ENCODE assay signal across 14 cellular contexts in the genomic region with DNA sequence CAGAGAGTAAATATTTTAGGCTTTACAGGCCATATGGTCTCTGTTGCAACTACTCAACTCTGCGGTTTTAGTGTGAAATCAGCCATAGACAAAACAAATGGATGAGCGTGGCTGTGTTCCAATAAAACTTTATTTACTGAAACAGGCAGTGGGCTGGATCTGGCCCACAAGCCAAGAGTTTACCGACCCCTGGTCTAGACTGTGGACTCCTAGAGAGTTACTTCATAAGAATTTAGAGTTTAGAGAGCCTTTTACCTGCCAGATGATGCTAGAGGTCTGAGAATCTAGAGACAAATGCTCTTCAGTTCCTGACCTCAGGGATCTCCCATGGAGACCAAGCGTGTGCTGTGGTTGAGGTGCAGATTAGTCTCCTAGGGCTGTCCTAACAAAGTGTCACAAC.
DNase-seq lines count a peak whose midpoint lies in the region; ATAC-seq, FAIRE-seq and TF ChIP-seq lines count a peak whose summit lies in the region.
"Had no signal": no experiment of that assay in that cellular context is flagged by ENCODE, and none has a peak within 500 bp of the region (broad histone marks: within the 10 kb centered on the region; RNA-seq: fewer than 3 reads in every experiment).

No MANE protein-coding gene starts in this region.

- no peak for TF ChIP-seq EP300 in GM12878 (IDR thresholded peaks at IDR 0.05; ENCODE audit: borderline replicate concordance in 1 of 2, control insufficient read depth in 1 of 2, low read depth in 2 of 2, low read length in 2 of 2)

- no peaks in the 10 kb centered on the region for H3K36me3 ChIP-seq in HEK293 (ENCODE audit: control insufficient read depth in 2 of 2, insufficient read depth in 1 of 2, low read length in 2 of 2)
- no peaks in the 10 kb centered on the region for H3K36me3 ChIP-seq in GM12878 (ENCODE audit: control insufficient read depth in 2 of 2, insufficient read depth in 2 of 2, low read length in 1 of 2)
- H3K36me3 ChIP-seq: neural progenitor cell, Peyer's patch had no signal

- no peaks in the 10 kb centered on the region for H3K27me3 ChIP-seq in GM12878 (replicated peaks in 1 of 2; ENCODE audit: control insufficient read depth in 2 of 2, insufficient read depth in 2 of 2, low read length in 1 of 2)
- H3K27me3 ChIP-seq: neural progenitor cell, Peyer's patch had no signal

- no peak overlapping the region for H3K9ac ChIP-seq in GM12878 (ENCODE audit: control insufficient read depth, insufficient read depth, low read length)
- H3K9ac ChIP-seq: neural progenitor cell had no signal

- H3K79me2 ChIP-seq in GM12878 (ENCODE audit: control insufficient read depth, insufficient read depth, low read length): no peaks in the 10 kb centered on the region

- intact Hi-C loops in GM12878 (cut with micrococcal nuclease; ENCODE audit: unreplicated experiment): no loop called here

- CTCF ChIA-PET in HEK293 (lab: Yijun Ruan, JAX): interaction anchor here (0.6 kb wide), 1 partner anchor 175 kb away, joined by 4 read pairs; the partner anchor contains the start of genes KLLN and PTEN
- CTCF ChIA-PET in GM12878 (lab: Yijun Ruan, JAX): no interaction called here

- TF ChIP-seq POLR2A in NB4 (IDR thresholded peaks at IDR 0.05; ENCODE audit: extremely low read depth, insufficient read length): no peak
- TF ChIP-seq POLR2A in GM12878 (IDR thresholded peaks at IDR 0.05; ENCODE audit: low read depth, low read length): no peak

- no peak for TF ChIP-seq RAD21 in GM12878 (IDR thresholded peaks at IDR 0.05; ENCODE audit: insufficient read depth, low read depth, low read length)

- no peak for ATAC-seq in GM12878

- TF ChIP-seq CTCF in HEK293 (tag by site-specific recombination; IDR thresholded peaks at IDR 0.05): no peak
- no peak for TF ChIP-seq CTCF in NB4 (IDR thresholded peaks at IDR 0.05; ENCODE audit: low read depth, low read length)
- no peak for TF ChIP-seq CTCF in GM12878 (IDR thresholded peaks at IDR 0.05 in 2 of 3, conservative IDR thresholded peaks at IDR 0.05 in 1 of 3; ENCODE audit: control insufficient read depth in 2 of 3, extremely low read depth in 1 of 3, insufficient read depth in 1 of 3, low read depth in 3 of 3, low read length in 3 of 3)

- in situ Hi-C loops in GM12878 (cut with MboI): no loop called here

- H3K9me3 ChIP-seq in HEK293 (ENCODE audit: control insufficient read depth, insufficient read depth, low read depth, low read length) (no peaks in the 10 kb centered on the region), GM12878 (replicated peaks; ENCODE audit: control insufficient read depth, insufficient read depth, low read length) (no peaks in the 10 kb centered on the region)
- H3K9me3 ChIP-seq: Peyer's patch had no signal

- DNase-seq in NB4 (ENCODE audit: low read depth): peak; percentile 47
- no peak for DNase-seq in GM12878 (ENCODE audit: low read depth, low spot score)
- DNase-seq in renal cortical epithelial cell (ENCODE audit: low read depth): peak; percentile 22
- DNase-seq in NCI-H748 (lab: John Stamatoyannopoulos, UW; ENCODE audit: unreplicated experiment): no peak
- DNase-seq in stimulated activated CD4-positive, alpha-beta T cell treated with anti-CD3 and anti-CD28 coated beads, Interleukin-1b, Interleukin-23, amount 100 ng/mL, for 48 hours: no peak
- no peak for DNase-seq in NK-92 treated with Interleukin-12 subunit alpha and Interleukin-12 subunit beta, amount 100 ng/mL, for 24 hours (lab: John Stamatoyannopoulos, UW)
- DNase-seq: activated CD4-positive, alpha-beta T cell treated with anti-CD3 and anti-CD28 coated beads for 1 hour; activated naive CD8-positive, alpha-beta T cell treated with anti-CD3 and anti-CD28 coated beads, Interleukin-2, amount 10 ng/mL, durations not matched to agents 7 days and 5 days; foreskin melanocyte; Peyer's patch had no signal

- POLR2A ChIA-PET in HEK293 (lab: Yijun Ruan, JAX) (no interaction called here), GM12878 (lab: Charles Lee) (interaction anchor here (0.7 kb wide), 1 partner anchor 50 kb away, joined by 3 read pairs; no protein-coding TSS in a partner anchor)

- H3K27ac ChIP-seq in HEK293 (ENCODE audit: extremely low read depth, low read depth, low read length): 0 out of 2 replicates have a peak overlapping the region, but pooled peaks have one; percentile 28
- no peak overlapping the region for H3K27ac ChIP-seq in GM12878 (ENCODE audit: control insufficient read depth, insufficient read depth)
- H3K27ac ChIP-seq: neural progenitor cell, Peyer's patch had no signal

- H4K20me1 ChIP-seq in GM12878 (ENCODE audit: control insufficient read depth, insufficient read depth): no peaks in the 10 kb centered on the region

- H3K4me1 ChIP-seq in HEK293 (ENCODE audit: control insufficient read depth, insufficient read depth, low read length): peaks cover 12% of the 10 kb centered on the region
- H3K4me1 ChIP-seq in GM12878 (ENCODE audit: control insufficient read depth, insufficient read depth, low read length): no peaks in the 10 kb centered on the region
- H3K4me1 ChIP-seq: neural progenitor cell, Peyer's patch had no signal

- WGBS in GM12878 (ENCODE audit: insufficient coverage, insufficient replicate concordance, low lambda C conversion rate, missing lambda C conversion rate): 78% methylated on average over 4 of the region's 4 CpGs

- H3K4me2 ChIP-seq in GM12878 (ENCODE audit: control insufficient read depth, insufficient read depth): no peak overlapping the region
- H3K4me2 ChIP-seq: neural progenitor cell had no signal

- RAD21 ChIA-PET in GM12878 (lab: Charles Lee; ENCODE audit: unreplicated experiment): no interaction called here

- SMC1A ChIA-PET in GM12878 (lab: Charles Lee; ENCODE audit: uncharacterized antibody, unreplicated experiment): no interaction called here

- FAIRE-seq in GM12878 (lab: Jason Lieb, UNC): no peak
- FAIRE-seq: D721Med, GM12892 had no signal

- no peak overlapping the region for H2AFZ ChIP-seq in GM12878 (ENCODE audit: control insufficient read depth, low read depth, low read length)
- H2AFZ ChIP-seq: neural progenitor cell had no signal

- no TSS peak for BruUV-seq in GM12878 (replicated peaks; lab: Mats Ljungman, UMichigan)

- H3K4me3 ChIP-seq in HEK293 (ENCODE audit: low read depth, low read length) (no peak overlapping the region), NB4 (ENCODE audit: low read depth, low read length) (no peak overlapping the region), GM12878 (no peak overlapping the region)
- H3K4me3 ChIP-seq: neural progenitor cell, Peyer's patch had no signal

TF ChIP-seq in HEK293, 187 proteins besides CTCF, POLR2A, EP300 and RAD21 (continues in another document):
- TF ChIP-seq GLIS2 (tag by site-specific recombination; IDR thresholded peaks at IDR 0.05) (no peak), REPIN1 (tag by site-specific recombination; IDR thresholded peaks at IDR 0.05; ENCODE audit: low read depth) (no peak), ATF2 (tag by site-specific recombination; IDR thresholded peaks at IDR 0.05; ENCODE audit: low read depth) (no peak), ZNF624 (tag by site-specific recombination; IDR thresholded peaks at IDR 0.05) (no peak), GLIS1 (tag by site-specific recombination; IDR thresholded peaks at IDR 0.05) (peak; percentile 44; the same call in 1 of the 2 replicates), FEZF1 (tag by site-specific recombination; IDR thresholded peaks at IDR 0.05) (peak; percentile 58; the same call in 1 of the 2 replicates), ZNF473 (tag by site-specific recombination; IDR thresholded peaks at IDR 0.05) (no peak), ZBTB48 (tag by site-specific recombination; IDR thresholded peaks at IDR 0.05) (no peak), ZNF23 (tag by site-specific recombination; IDR thresholded peaks at IDR 0.05; ENCODE audit: borderline replicate concordance) (no peak), SP3 (tag by site-specific recombination; IDR thresholded peaks at IDR 0.05) (no peak)

TF ChIP-seq in GM12878, 131 proteins besides CTCF, POLR2A, EP300 and RAD21 (continues in another document):
- no peak for TF ChIP-seq MYC (IDR thresholded peaks at IDR 0.05; ENCODE audit: insufficient read depth, insufficient read length, insufficient replicate concordance, low read length, severe bottlenecking)
- TF ChIP-seq ASH2L (IDR thresholded peaks at IDR 0.05; ENCODE audit: borderline replicate concordance, low read depth): no peak
- TF ChIP-seq STAT1 (conservative IDR thresholded peaks at IDR 0.05): no peak
- no peak for TF ChIP-seq E2F4 (IDR thresholded peaks at IDR 0.05; ENCODE audit: low read depth, low read length)

Comparison
In these comparisons a context has a peak if more than half of its experiments do, and no peak if none do; other contexts are left out.
1. DNase-seq: peak in NB4 (single experiment) and renal cortical epithelial cell (single experiment); none in GM12878 (single experiment), NCI-H748 (single experiment), stimulated activated CD4-positive, alpha-beta T cell treated with anti-CD3 and anti-CD28 coated beads, Interleukin-1b, Interleukin-23, amount 100 ng/mL, for 48 hours (single experiment) and NK-92 treated with Interleukin-12 subunit alpha and Interleukin-12 subunit beta, amount 100 ng/mL, for 24 hours (single experiment).